ENCODE assay signal across 8 cellular contexts in the genomic region with DNA sequence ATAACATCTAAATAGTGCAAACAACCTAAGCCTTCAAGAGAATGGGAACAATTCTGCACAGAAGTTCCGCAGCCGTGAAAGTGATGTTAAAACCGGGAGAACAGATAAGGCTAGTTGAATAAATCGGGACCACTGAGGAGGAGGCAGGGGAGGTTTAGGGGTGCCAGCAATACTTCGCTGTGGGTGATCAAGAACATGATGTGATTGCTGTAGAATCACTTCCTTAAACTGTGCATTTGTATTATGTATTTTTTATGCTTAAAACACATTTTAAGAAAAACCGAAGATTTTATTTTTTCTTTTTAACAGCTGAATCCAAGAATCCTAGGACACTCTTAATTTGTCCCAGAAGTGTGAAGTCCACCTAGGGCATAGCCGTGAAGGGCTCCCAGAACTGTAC. TPM values are rescaled to one million over a fixed set of nuclear protein-coding genes. Genes with fewer than 3 reads are reported as not detected.
DNase-seq lines count a peak whose midpoint lies in the region; TF ChIP-seq lines count a peak whose summit lies in the region.

No MANE protein-coding gene starts in this region.

- H3K27ac ChIP-seq in GM23248: no peak overlapping the region
- no peak overlapping the region for H3K27ac ChIP-seq in brain microvascular endothelial cell
- no peak overlapping the region for H3K27ac ChIP-seq in muscle layer of duodenum (ENCODE audit: low read length)

- no peaks in the 10 kb centered on the region for H3K9me3 ChIP-seq in GM23248 (ENCODE audit: low read depth)
- no peaks in the 10 kb centered on the region for H3K9me3 ChIP-seq in muscle layer of duodenum (ENCODE audit: control insufficient read depth in 1 of 2, low read length in 2 of 2)

- H4K20me1 ChIP-seq in GM23248 (ENCODE audit: insufficient read depth): no peaks in the 10 kb centered on the region

- H3K4me1 Mint-ChIP-seq in activated T-helper 2 cell treated with anti-CD3 and anti-CD28 coated beads, Interferon-gamma antibody, Interleukin-2, Interleukin-4, amounts not matched to agents 10 μg/mL and 5 μg/mL and 100 μg/mL, durations not matched to agents 14 hours and 24 hours and 36 hours (ENCODE audit: low read depth): peaks cover 22% of the 10 kb centered on the region

- H3K4me3 ChIP-seq in BJ (ENCODE audit: low read depth, low read length): peak overlapping the region; percentile 53
- peak overlapping the region; percentile 76 for H3K4me3 ChIP-seq in GM23248
- peak overlapping the region; percentile 57 for H3K4me3 ChIP-seq in brain microvascular endothelial cell (ENCODE audit: low read depth, low read length)
- peak overlapping the region; percentile 44 to 72 for H3K4me3 ChIP-seq in muscle layer of duodenum (ENCODE audit: low read depth in 1 of 2, low read length in 2 of 2)

- no peak for TF ChIP-seq CTCF in BJ (IDR thresholded peaks at IDR 0.05; ENCODE audit: insufficient read depth, low read depth, low read length)
- no peak for TF ChIP-seq CTCF in brain microvascular endothelial cell (IDR thresholded peaks at IDR 0.05; ENCODE audit: low read depth, low read length, missing control alignments)

- no peaks in the 10 kb centered on the region for H3K9me2 ChIP-seq in GM23248 (ENCODE audit: insufficient read depth)

- H3K9me3 Mint-ChIP-seq in activated T-helper 2 cell treated with anti-CD3 and anti-CD28 coated beads, Interferon-gamma antibody, Interleukin-2, Interleukin-4, amounts not matched to agents 10 μg/mL and 5 μg/mL and 100 μg/mL, durations not matched to agents 14 hours and 24 hours and 36 hours: no peaks in the 10 kb centered on the region

- 65 to 66% methylated on average over 7 of the region's 7 CpGs for WGBS in GM23248 (ENCODE audit: low coverage in 1 of 2, low lambda C conversion rate in 2 of 2, missing lambda C conversion rate in 2 of 2), 2 experiments

- peaks cover 4% of the 10 kb centered on the region; the same call in 1 of the 2 replicates for H3K4me1 ChIP-seq in GM23248 (ENCODE audit: insufficient read depth)
- H3K4me1 ChIP-seq in muscle layer of duodenum (ENCODE audit: control insufficient read depth in 1 of 2, insufficient read depth in 2 of 2, low read length in 2 of 2): peaks cover 3 to 11% of the 10 kb centered on the region in 2 donors

- no peaks in the 10 kb centered on the region for H3K27me3 Mint-ChIP-seq in activated T-helper 2 cell treated with anti-CD3 and anti-CD28 coated beads, Interferon-gamma antibody, Interleukin-2, Interleukin-4, amounts not matched to agents 10 μg/mL and 5 μg/mL and 100 μg/mL, durations not matched to agents 14 hours and 24 hours and 36 hours (ENCODE audit: low read depth)

- DNase-seq in BJ (ENCODE audit: low read depth) (no peak), GM23248 (no peak), brain microvascular endothelial cell (no peak), HT-29 (ENCODE audit: low spot score) (no peak), DMS53 treated with DMSO at 0.1 percent for 48 hours (lab: John Stamatoyannopoulos, UW; ENCODE audit: unreplicated experiment) (no peak), DMS 273 treated with DMSO at 0.1 percent for 48 hours (lab: John Stamatoyannopoulos, UW) (no peak)
- DNase-seq in activated T-helper 2 cell treated with anti-CD3 and anti-CD28 coated beads, Interferon-gamma antibody, Interleukin-2, Interleukin-4, amounts not matched to agents 10 μg/mL and 5 μg/mL and 100 μg/mL, durations not matched to agents 14 hours and 24 hours and 36 hours (ENCODE audit: low spot score): no peak

- no peaks in the 10 kb centered on the region for H3F3A ChIP-seq in GM23248 (ENCODE audit: insufficient read depth)

- in situ Hi-C loops in GM23248 (cut with MboI): loop anchor here (10.0 to 25.0 kb wide), 4 partner anchors 981 to 1453 kb away; no protein-coding TSS in a partner anchor
- in situ Hi-C loops in brain microvascular endothelial cell (cut with HindIII; ENCODE audit: low pct_ligation_motif_present, low sequenced_read_pairs): loop anchor here (25.0 kb wide), 1 partner anchor 506 kb away; the partner anchor contains the start of gene OSR1

- H3K4me2 ChIP-seq in GM23248 (ENCODE audit: unreplicated experiment): peak overlapping the region; percentile 83

- H3K36me3 ChIP-seq in BJ (ENCODE audit: control insufficient read depth, insufficient read depth, low read length) (no peaks in the 10 kb centered on the region), GM23248 (ENCODE audit: low read depth) (no peaks in the 10 kb centered on the region), brain microvascular endothelial cell (replicated peaks) (no peaks in the 10 kb centered on the region), muscle layer of duodenum (ENCODE audit: control insufficient read depth in 1 of 2, insufficient read depth in 2 of 2, low read length in 2 of 2) (no peaks in the 10 kb centered on the region)

- H3K27me3 ChIP-seq in BJ (ENCODE audit: control insufficient read depth, insufficient read depth, low read length): no peaks in the 10 kb centered on the region
- no peaks in the 10 kb centered on the region for H3K27me3 ChIP-seq in GM23248 (replicated peaks; ENCODE audit: insufficient read depth)
- no peaks in the 10 kb centered on the region for H3K27me3 ChIP-seq in brain microvascular endothelial cell (replicated peaks)
- H3K27me3 ChIP-seq in muscle layer of duodenum (ENCODE audit: low read depth, low read length): no peaks in the 10 kb centered on the region

- H3K27ac Mint-ChIP-seq in activated T-helper 2 cell treated with anti-CD3 and anti-CD28 coated beads, Interferon-gamma antibody, Interleukin-2, Interleukin-4, amounts not matched to agents 10 μg/mL and 5 μg/mL and 100 μg/mL, durations not matched to agents 14 hours and 24 hours and 36 hours: no peak overlapping the region

- no peaks in the 10 kb centered on the region for H3K36me3 Mint-ChIP-seq in activated T-helper 2 cell treated with anti-CD3 and anti-CD28 coated beads, Interferon-gamma antibody, Interleukin-2, Interleukin-4, amounts not matched to agents 10 μg/mL and 5 μg/mL and 100 μg/mL, durations not matched to agents 14 hours and 24 hours and 36 hours (ENCODE audit: low read depth)

- no peak overlapping the region for H3K4me3 Mint-ChIP-seq in activated T-helper 2 cell treated with anti-CD3 and anti-CD28 coated beads, Interferon-gamma antibody, Interleukin-2, Interleukin-4, amounts not matched to agents 10 μg/mL and 5 μg/mL and 100 μg/mL, durations not matched to agents 14 hours and 24 hours and 36 hours (ENCODE audit: low read depth)

- peak overlapping the region; percentile 75 for H3K9ac ChIP-seq in GM23248

- no peaks in the 10 kb centered on the region for H3K79me2 ChIP-seq in GM23248 (ENCODE audit: insufficient read depth)

- CTCF ChIA-PET in BJ (lab: Yijun Ruan, JAX): interaction anchor here (1.6 kb wide), 1 partner anchor 10 kb away, joined by 3 read pairs; no protein-coding TSS in a partner anchor

- intact Hi-C loops in activated T-helper 2 cell treated with anti-CD3 and anti-CD28 coated beads, Interferon-gamma antibody, Interleukin-2, Interleukin-4, amounts not matched to agents 10 μg/mL and 5 μg/mL and 100 μg/mL, durations not matched to agents 14 hours and 24 hours and 36 hours (cut with micrococcal nuclease): loop anchor here (2.0 to 5.0 kb wide), 3 partner anchors 27 to 1481 kb away; no protein-coding TSS in a partner anchor

- POLR2A ChIA-PET in BJ (lab: Charles Lee): no interaction called here

- peak overlapping the region; percentile 94 for H2AFZ ChIP-seq in GM23248

RNA-seq across cellular contexts. Expression of gene TTC32, which starts 33.6 kb away (rescaled TPM):
- polyA plus RNA-seq in BJ (2011; rRNA removed) (3.6 and 3.9 TPM in 2 replicates), GM23248 (2016; fragmentation: Nextera tagmentation; extraction: Ambion mirVana) (6.4 and 6.8 TPM in 2 replicates)
- polyA minus RNA-seq in BJ (2011; rRNA and poly(A)+ RNA removed): 2.4 and 3.8 TPM in 2 replicates
- 1.5 TPM in 1 of 2 replicates, not detected in the other for total RNA-seq in GM23248 (2014; rRNA removed; shearing (Covaris generic))
- 7.0 and 9.7 TPM in 2 replicates for total RNA-seq in HT-29 (2014; rRNA removed; shearing (Covaris generic))
- 14.8 TPM in 2 replicates for total RNA-seq in activated T-helper 2 cell treated with anti-CD3 and anti-CD28 coated beads, Interferon-gamma antibody, Interleukin-2, Interleukin-4, amounts not matched to agents 10 μg/mL and 5 μg/mL and 100 μg/mL, durations not matched to agents 14 hours and 24 hours and 36 hours
